ENCODE assay signal across 16 cellular contexts in the genomic region with DNA sequence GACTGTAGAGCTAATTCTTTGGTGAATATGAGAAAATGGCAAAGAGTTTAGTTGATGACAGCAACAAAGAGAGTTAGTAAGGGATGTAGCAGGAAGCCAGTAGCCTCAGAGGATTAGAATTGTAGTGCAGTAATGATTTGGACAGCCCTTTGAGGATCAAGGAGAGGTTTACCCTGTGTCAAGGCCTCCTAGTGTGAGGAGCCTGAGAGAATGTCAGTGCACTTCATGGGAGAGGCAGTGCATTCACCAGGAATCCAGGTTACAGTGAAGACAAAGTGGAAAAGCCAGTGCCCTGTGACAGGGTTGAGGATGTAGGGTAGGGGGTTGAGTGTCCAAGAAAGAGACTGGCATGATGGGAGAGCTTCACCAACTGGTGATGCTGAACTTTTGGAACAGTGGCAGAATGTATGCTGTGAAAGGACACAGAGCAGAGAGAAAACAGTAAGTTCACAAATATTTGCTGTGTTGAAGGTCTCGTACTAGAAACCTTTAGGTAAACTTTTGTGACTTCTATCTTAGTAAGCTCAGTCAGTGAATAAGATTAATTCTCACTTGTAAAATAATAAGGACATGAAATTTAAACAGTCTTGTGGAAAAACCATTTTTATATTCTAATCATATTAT. TPM values are rescaled to one million over a fixed set of nuclear protein-coding genes. Genes with fewer than 3 reads are reported as not detected.
DNase-seq lines count a peak whose midpoint lies in the region; ATAC-seq and TF ChIP-seq lines count a peak whose summit lies in the region.
"Had no signal": no experiment of that assay in that cellular context is flagged by ENCODE, and none has a peak within 500 bp of the region (broad histone marks: within the 10 kb centered on the region; RNA-seq: fewer than 3 reads in every experiment).

No MANE protein-coding gene starts in this region.

- intact Hi-C loops in right lobe of liver (cut with DNase I) = no loop called here

- H3K4me1 Mint-ChIP-seq in GM23338 = peaks cover 13% of the 10 kb centered on the region; the same call in 2 of the 3 replicates
- H3K4me1 Mint-ChIP-seq: CD8-positive, alpha-beta memory T cell had no signal

- H3K36me3 ChIP-seq in GM23338 (ENCODE audit: insufficient read depth) (no peaks in the 10 kb centered on the region), right lobe of liver (no peaks in the 10 kb centered on the region)
- H3K36me3 ChIP-seq: BE2C had no signal

- H3K4me1 ChIP-seq in GM23338 (ENCODE audit: insufficient read depth) = peaks cover 5% of the 10 kb centered on the region; the same call in 1 of the 2 replicates
- H3K4me1 ChIP-seq in right lobe of liver = peaks cover 0 to 51% (median 8%) of the 10 kb centered on the region in 4 donors
- H3K4me1 ChIP-seq: BE2C had no signal

- H3K79me2 ChIP-seq in GM23338 (replicated peaks; ENCODE audit: insufficient read depth) = peaks cover 100% of the 10 kb centered on the region

- no peaks in the 10 kb centered on the region for H3K9me3 ChIP-seq in right lobe of liver
- H3K9me3 ChIP-seq: BE2C had no signal

- peaks cover 56% of the 10 kb centered on the region for H4K20me1 ChIP-seq in GM23338 (replicated peaks; ENCODE audit: insufficient read depth)

- H3K4me3 ChIP-seq in GM23338 (no peak overlapping the region), choroid plexus epithelial cell (ENCODE audit: low read depth, low read length) (no peak overlapping the region), right lobe of liver (no peak overlapping the region)
- H3K4me3 ChIP-seq: GM23248 had no signal

- H3K27me3 ChIP-seq in GM23338 (ENCODE audit: insufficient read depth) (no peaks in the 10 kb centered on the region), right lobe of liver (no peaks in the 10 kb centered on the region)
- H3K27me3 ChIP-seq: BE2C had no signal

- H3K36me3 Mint-ChIP-seq in GM23338 (ENCODE audit: low read depth) = peaks cover 26% of the 10 kb centered on the region

- no peaks in the 10 kb centered on the region for H3K9me3 Mint-ChIP-seq in GM23338
- H3K9me3 Mint-ChIP-seq: CD8-positive, alpha-beta memory T cell; HFFc6 had no signal

- no peaks in the 10 kb centered on the region for H3F3A ChIP-seq in GM23338 (replicated peaks; ENCODE audit: low read depth)

- no peak overlapping the region for H3K4me3 Mint-ChIP-seq in GM23338
- H3K4me3 Mint-ChIP-seq: CD4-positive, CD25-positive, alpha-beta regulatory T cell; CD8-positive, alpha-beta memory T cell; HFFc6; IgD-negative memory B cell had no signal

- peaks cover 2% of the 10 kb centered on the region for H3K27me3 Mint-ChIP-seq in GM23338 (ENCODE audit: insufficient read depth, low read depth, poor library complexity)
- H3K27me3 Mint-ChIP-seq: CD4-positive, CD25-positive, alpha-beta regulatory T cell; IgD-negative memory B cell had no signal

- no peak for TF ChIP-seq POLR2A in right lobe of liver (IDR thresholded peaks at IDR 0.05)

- H3K4me2 ChIP-seq in GM23338 = no peak overlapping the region

- H3K9me2 ChIP-seq in GM23338 (ENCODE audit: insufficient read depth) = no peaks in the 10 kb centered on the region

- no peak overlapping the region for H3K27ac Mint-ChIP-seq in GM23338
- H3K27ac Mint-ChIP-seq: CD4-positive, CD25-positive, alpha-beta regulatory T cell; CD8-positive, alpha-beta memory T cell; HFFc6 had no signal

- DNase-seq in GM23338 (ENCODE audit: low spot score) (no peak), choroid plexus epithelial cell (ENCODE audit: low read depth) (peak; percentile 39), right lobe of liver (no peak), NOMO-1 (lab: John Stamatoyannopoulos, UW; ENCODE audit: unreplicated experiment in 2 of 2) (no peak), epidermal melanocyte (ENCODE audit: insufficient read length, low spot score) (no peak), cerebellum (ENCODE audit: low spot score) (no peak)
- DNase-seq: BE2C; C1 segment of cervical spinal cord; CD4-positive, CD25-positive, alpha-beta regulatory T cell; CD8-positive, alpha-beta memory T cell; COR-L47; DMS 273 treated with DMSO at 0.1 percent for 48 hours; GM23248; HFFc6 had no signal

- TF ChIP-seq CTCF in GM23338 (conservative IDR thresholded peaks at IDR 0.05; ENCODE audit: low read depth in 2 of 2) (no peak), choroid plexus epithelial cell (conservative IDR thresholded peaks at IDR 0.05; ENCODE audit: low read depth, low read length) (no peak), right lobe of liver (IDR thresholded peaks at IDR 0.05) (no peak)

- WGBS in right lobe of liver (ENCODE audit: insufficient coverage, low coverage, low lambda C conversion rate, missing lambda C conversion rate) = 58% methylated on average over 1 of the region's 1 CpG

- H2AFZ ChIP-seq in GM23338 = no peak overlapping the region
- H2AFZ ChIP-seq: GM23248 had no signal

- ATAC-seq in GM23338 (peak; percentile 53), right lobe of liver (peak; percentile 68 to 81 (median 76))
- ATAC-seq: HCT116 had no signal

- peak overlapping the region; percentile 43; the same call in 1 of the 2 replicates for H3K27ac ChIP-seq in GM23338 (ENCODE audit: low read depth)
- H3K27ac ChIP-seq in right lobe of liver = peak overlapping the region in 1 of 3 donors; percentile 69
- H3K27ac ChIP-seq: GM23248 had no signal

TF ChIP-seq in GM23338, 12 proteins besides CTCF, POLR2A, EP300 and RAD21 (continues in another document):
- TF ChIP-seq JUNB (IDR thresholded peaks at IDR 0.05; ENCODE audit: unreplicated experiment) (no peak), ZNF114 (CRISPR knock-in tag; IDR thresholded peaks at IDR 0.05) (no peak), EZH2phosphoT487 (IDR thresholded peaks at IDR 0.05; ENCODE audit: unreplicated experiment) (no peak)
- TF ChIP-seq, protein P1, sequence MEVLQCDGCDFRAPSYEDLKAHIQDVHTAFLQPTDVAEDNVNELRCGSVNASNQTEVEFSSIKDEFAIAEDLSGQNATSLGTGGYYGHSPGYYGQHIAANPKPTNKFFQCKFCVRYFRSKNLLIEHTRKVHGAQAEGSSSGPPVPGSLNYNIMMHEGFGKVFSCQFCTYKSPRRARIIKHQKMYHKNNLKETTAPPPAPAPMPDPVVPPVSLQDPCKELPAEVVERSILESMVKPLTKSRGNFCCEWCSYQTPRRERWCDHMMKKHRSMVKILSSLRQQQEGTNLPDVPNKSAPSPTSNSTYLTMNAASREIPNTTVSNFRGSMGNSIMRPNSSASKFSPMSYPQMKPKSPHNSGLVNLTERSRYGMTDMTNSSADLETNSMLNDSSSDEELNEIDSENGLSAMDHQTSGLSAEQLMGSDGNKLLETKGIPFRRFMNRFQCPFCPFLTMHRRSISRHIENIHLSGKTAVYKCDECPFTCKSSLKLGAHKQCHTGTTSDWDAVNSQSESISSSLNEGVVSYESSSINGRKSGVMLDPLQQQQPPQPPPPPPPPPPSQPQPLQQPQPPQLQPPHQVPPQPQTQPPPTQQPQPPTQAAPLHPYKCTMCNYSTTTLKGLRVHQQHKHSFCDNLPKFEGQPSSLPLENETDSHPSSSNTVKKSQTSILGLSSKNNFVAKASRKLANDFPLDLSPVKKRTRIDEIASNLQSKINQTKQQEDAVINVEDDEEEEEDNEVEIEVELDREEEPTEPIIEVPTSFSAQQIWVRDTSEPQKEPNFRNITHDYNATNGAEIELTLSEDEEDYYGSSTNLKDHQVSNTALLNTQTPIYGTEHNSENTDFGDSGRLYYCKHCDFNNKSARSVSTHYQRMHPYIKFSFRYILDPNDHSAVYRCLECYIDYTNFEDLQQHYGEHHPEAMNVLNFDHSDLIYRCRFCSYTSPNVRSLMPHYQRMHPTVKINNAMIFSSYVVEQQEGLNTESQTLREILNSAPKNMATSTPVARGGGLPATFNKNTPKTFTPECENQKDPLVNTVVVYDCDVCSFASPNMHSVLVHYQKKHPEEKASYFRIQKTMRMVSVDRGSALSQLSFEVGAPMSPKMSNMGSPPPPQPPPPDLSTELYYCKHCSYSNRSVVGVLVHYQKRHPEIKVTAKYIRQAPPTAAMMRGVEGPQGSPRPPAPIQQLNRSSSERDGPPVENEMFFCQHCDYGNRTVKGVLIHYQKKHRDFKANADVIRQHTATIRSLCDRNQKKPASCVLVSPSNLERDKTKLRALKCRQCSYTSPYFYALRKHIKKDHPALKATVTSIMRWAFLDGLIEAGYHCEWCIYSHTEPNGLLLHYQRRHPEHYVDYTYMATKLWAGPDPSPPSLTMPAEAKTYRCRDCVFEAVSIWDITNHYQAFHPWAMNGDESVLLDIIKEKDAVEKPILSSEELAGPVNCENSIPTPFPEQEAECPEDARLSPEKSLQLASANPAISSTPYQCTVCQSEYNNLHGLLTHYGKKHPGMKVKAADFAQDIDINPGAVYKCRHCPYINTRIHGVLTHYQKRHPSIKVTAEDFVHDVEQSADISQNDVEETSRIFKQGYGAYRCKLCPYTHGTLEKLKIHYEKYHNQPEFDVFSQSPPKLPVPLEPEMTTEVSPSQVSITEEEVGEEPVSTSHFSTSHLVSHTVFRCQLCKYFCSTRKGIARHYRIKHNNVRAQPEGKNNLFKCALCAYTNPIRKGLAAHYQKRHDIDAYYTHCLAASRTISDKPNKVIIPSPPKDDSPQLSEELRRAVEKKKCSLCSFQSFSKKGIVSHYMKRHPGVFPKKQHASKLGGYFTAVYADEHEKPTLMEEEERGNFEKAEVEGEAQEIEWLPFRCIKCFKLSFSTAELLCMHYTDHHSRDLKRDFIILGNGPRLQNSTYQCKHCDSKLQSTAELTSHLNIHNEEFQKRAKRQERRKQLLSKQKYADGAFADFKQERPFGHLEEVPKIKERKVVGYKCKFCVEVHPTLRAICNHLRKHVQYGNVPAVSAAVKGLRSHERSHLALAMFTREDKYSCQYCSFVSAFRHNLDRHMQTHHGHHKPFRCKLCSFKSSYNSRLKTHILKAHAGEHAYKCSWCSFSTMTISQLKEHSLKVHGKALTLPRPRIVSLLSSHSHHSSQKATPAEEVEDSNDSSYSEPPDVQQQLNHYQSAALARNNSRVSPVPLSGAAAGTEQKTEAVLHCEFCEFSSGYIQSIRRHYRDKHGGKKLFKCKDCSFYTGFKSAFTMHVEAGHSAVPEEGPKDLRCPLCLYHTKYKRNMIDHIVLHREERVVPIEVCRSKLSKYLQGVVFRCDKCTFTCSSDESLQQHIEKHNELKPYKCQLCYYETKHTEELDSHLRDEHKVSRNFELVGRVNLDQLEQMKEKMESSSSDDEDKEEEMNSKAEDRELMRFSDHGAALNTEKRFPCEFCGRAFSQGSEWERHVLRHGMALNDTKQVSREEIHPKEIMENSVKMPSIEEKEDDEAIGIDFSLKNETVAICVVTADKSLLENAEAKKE (CRISPR knock-in tag; IDR thresholded peaks at IDR 0.05) = no peak

RNA-seq across cellular contexts. Expression of gene NLN, which starts 27.3 kb away (rescaled TPM):
- 155 and 168 TPM in 2 replicates for total RNA-seq in GM23338 (2014; rRNA removed; shearing (Covaris generic))
- polyA plus RNA-seq in GM23338 (2016; fragmentation: Nextera tagmentation; extraction: Ambion mirVana) = 49.5 and 56.4 TPM in 2 replicates
- total RNA-seq in right lobe of liver (10 to 100 TPM; 28.3 to 68.2 (median 36.7) TPM), cerebellum (51.1 TPM)

RNA-seq across cellular contexts. Expression of gene SGTB, which starts 27.4 kb away (rescaled TPM):
- total RNA-seq in GM23338 (2014; rRNA removed; shearing (Covaris generic)) = 12.5 and 14.8 TPM in 2 replicates
- polyA plus RNA-seq in GM23338 (2016; fragmentation: Nextera tagmentation; extraction: Ambion mirVana) = 6.4 and 8.0 TPM in 2 replicates
- total RNA-seq in right lobe of liver (1 to 10 TPM; 1.9 to 5.0 (median 3.9) TPM), cerebellum (32.4 TPM)
